In genomic region chr21:43291347-43291950, GRCh38 we compare ENCODE assay signal across 23 cellular contexts.
"Had no signal": no experiment of that assay in that cellular context is flagged by ENCODE, and none has a peak within 500 bp of the region (broad histone marks: within the 10 kb centered on the region; RNA-seq: fewer than 3 reads in every experiment).

No MANE protein-coding gene starts in this region.

- FAIRE-seq: endothelial cell of umbilical vein, urothelium cell line had no signal

- H3K27me3 Mint-ChIP-seq: activated naive CD8-positive, alpha-beta T cell had no signal

- H3K27me3 ChIP-seq: ascending aorta, neural progenitor cell, transverse colon had no signal

- H3K27ac ChIP-seq: ascending aorta, neural progenitor cell, parathyroid adenoma, psoas muscle, transverse colon had no signal

- H3K36me3 ChIP-seq: ascending aorta, neural progenitor cell, transverse colon had no signal

- H3K9me3 ChIP-seq: psoas muscle had no signal

- H3K36me3 Mint-ChIP-seq: activated naive CD8-positive, alpha-beta T cell; brain; memory B cell; naive thymus-derived CD4-positive, alpha-beta T cell; neural progenitor cell; T-cell had no signal

- H3K27ac Mint-ChIP-seq: activated naive CD8-positive, alpha-beta T cell; memory B cell; naive thymus-derived CD4-positive, alpha-beta T cell; neural progenitor cell; T-cell had no signal

- H3K9me3 Mint-ChIP-seq: memory B cell had no signal

- H3K4me3 ChIP-seq: ascending aorta, neural progenitor cell, psoas muscle, transverse colon had no signal

- H3K9ac ChIP-seq: neural progenitor cell, parathyroid adenoma had no signal

- DNase-seq: activated CD4-positive, alpha-beta T cell treated with anti-CD3 and anti-CD28 coated beads for 48 hours; activated CD4-positive, alpha-beta T cell treated with anti-CD3 and anti-CD28 coated beads, Interleukin-2, amount 50 U/mL, for 48 hours; activated CD8-positive, alpha-beta memory T cell treated with anti-CD3 and anti-CD28 coated beads for 24 hours; activated effector memory CD4-positive, alpha-beta T cell treated with Interleukin-2 at 50 U/mL for 16 hours; activated naive CD4-positive, alpha-beta T cell treated with Interleukin-2 at 50 U/mL for 16 hours; caudate nucleus; foreskin fibroblast; midbrain; naive thymus-derived CD4-positive, alpha-beta T cell; occipital lobe; stimulated activated naive CD4-positive, alpha-beta T cell treated with Interleukin-2 at 50 U/mL for 16 hours; T-cell; transverse colon had no signal

- H3K4me1 ChIP-seq: ascending aorta, neural progenitor cell, psoas muscle, transverse colon had no signal

- ATAC-seq: activated CD4-positive, CD25-positive, alpha-beta regulatory T cell treated with anti-CD3 and anti-CD28 coated beads, Interleukin-2, amount 50 U/mL, for 24 hours; naive thymus-derived CD4-positive, alpha-beta T cell; psoas muscle; T-cell had no signal

- H3K4me3 Mint-ChIP-seq: activated naive CD8-positive, alpha-beta T cell; brain; memory B cell; naive thymus-derived CD4-positive, alpha-beta T cell; neural progenitor cell; T-cell had no signal
